Comparison of ENCODE assay signal across 8 cellular contexts in genomic region chr7:21944616-21945373, GRCh38. TPM values are rescaled to one million over a fixed set of nuclear protein-coding genes. Genes with fewer than 3 reads are reported as not detected.
A peak's percentile ranks its signal among the peaks of the same experiment; 100 is the strongest.
DNase-seq lines count a peak whose midpoint lies in the region; ATAC-seq, FAIRE-seq and TF ChIP-seq lines count a peak whose summit lies in the region.

No MANE protein-coding gene starts in this region.

- TF ChIP-seq CTCF in HepG2 (CRISPR knock-in tag; IDR thresholded peaks at IDR 0.05) = no peak

- FAIRE-seq in HepG2 (lab: Jason Lieb, UNC) = no peak

- no peak overlapping the region for H3K9ac ChIP-seq in HepG2 (ENCODE audit: insufficient read depth, low read depth, low read length)

- H3K36me3 ChIP-seq in HepG2 (replicated peaks in 1 of 2; ENCODE audit: control insufficient read depth in 1 of 2, insufficient read depth in 2 of 2, low read length in 2 of 2) = no peaks in the 10 kb centered on the region

- no peaks in the 10 kb centered on the region for H4K20me1 ChIP-seq in HepG2 (ENCODE audit: insufficient read depth, low read length)

- BruUV-seq in HepG2 (replicated peaks; lab: Mats Ljungman, UMichigan) = no TSS peak

- H3K9me3 ChIP-seq in HepG2 (ENCODE audit: low read length) = no peaks in the 10 kb centered on the region

- DNase-seq in DMS53 (lab: John Stamatoyannopoulos, UW) (peak; percentile 99), Kasumi-1 (lab: John Stamatoyannopoulos, UW) (peak; percentile 64 to 71), T follicular helper cell (ENCODE audit: low read depth) (peak; percentile 6), cerebellum (ENCODE audit: low spot score) (peak; percentile 59), HepG2 (ENCODE audit: low spot score) (no peak), mesenteric fat pad (ENCODE audit: low spot score) (no peak)
- peak in 2 of 3 experiments; percentile 30 to 46 for DNase-seq in stimulated activated CD4-positive, alpha-beta T cell treated with anti-CD3 and anti-CD28 coated beads, TNF-alpha, amount 100 ng/mL, for 24 hours (ENCODE audit: low read depth in 3 of 3)

- peak overlapping the region; percentile 18; the same call in 1 of the 2 replicates for H3K4me2 ChIP-seq in HepG2 (ENCODE audit: low read depth, low read length)

- H3K4me1 ChIP-seq in HepG2 (ENCODE audit: insufficient read depth, low read length) = no peaks in the 10 kb centered on the region

- 28% methylated on average over 33 of the region's 33 CpGs for WGBS in HepG2 (ENCODE audit: low lambda C conversion rate)

- no peak overlapping the region for H2AFZ ChIP-seq in HepG2 (ENCODE audit: low read length)

- no peak for TF ChIP-seq POLR2A in HepG2 (IDR thresholded peaks at IDR 0.05; ENCODE audit: insufficient read depth in 1 of 2, low read depth in 2 of 2, low read length in 2 of 2)

- H3K27me3 ChIP-seq in HepG2 (ENCODE audit: control insufficient read depth in 1 of 2, insufficient read depth in 2 of 2, low read length in 2 of 2) = peaks cover 0 to 7% of the 10 kb centered on the region in 2 experiments; a peak in 2 of 5 replicates

- H3K79me2 ChIP-seq in HepG2 (ENCODE audit: insufficient read depth, low read length) = no peaks in the 10 kb centered on the region

- POLR2A ChIA-PET in HepG2 (lab: Yijun Ruan, JAX) = no interaction called here

- CTCF ChIA-PET in HepG2 (lab: Yijun Ruan, JAX; ENCODE audit: low intra/inter-chr PET ratio, low total read pairs) = no interaction called here

- in situ Hi-C loops in HepG2 (cut with HindIII; ENCODE audit: extremely low pct_ligation_motif_present, low pct_unique_long_range_greater_than_20kb) = no loop called here

- TF ChIP-seq EP300 in HepG2 (IDR thresholded peaks at IDR 0.05; ENCODE audit: low read depth in 2 of 2, low read length in 2 of 2) (no peak), HepG2 (CRISPR knock-in tag; IDR thresholded peaks at IDR 0.05; ENCODE audit: borderline replicate concordance) (no peak)

- intact Hi-C loops in HepG2 (cut with micrococcal nuclease; ENCODE audit: unreplicated experiment) = no loop called here

- peak; percentile 25; the same call in 1 of the 3 replicates for ATAC-seq in HepG2
- ATAC-seq in GM19023 (IDR thresholded peaks at IDR 0.05; ENCODE audit: unreplicated experiment) = no peak

- TF ChIP-seq RAD21 in HepG2 (CRISPR knock-in tag; IDR thresholded peaks at IDR 0.05) = no peak

- H3K27ac ChIP-seq in HepG2 (ENCODE audit: extremely low read length, insufficient read depth, low read length) = no peak overlapping the region

- peak overlapping the region in 2 of 3 experiments; percentile 31 to 40; a peak in 4 of 6 replicates for H3K4me3 ChIP-seq in HepG2 (replicated peaks in 1 of 3; ENCODE audit: insufficient read depth in 1 of 3, low read depth in 2 of 3, low read length in 3 of 3)

TF ChIP-seq in HepG2, 621 proteins besides CTCF, POLR2A, EP300 and RAD21:
- no peak for TF ChIP-seq ZNF235 (CRISPR knock-in tag; IDR thresholded peaks at IDR 0.05; ENCODE audit: borderline replicate concordance)
- 0 out of 2 replicates have a peak, but pooled peaks have one; percentile 19 for TF ChIP-seq ZNF263 (CRISPR knock-in tag; IDR thresholded peaks at IDR 0.05)
- peak; percentile 16; the same call in 1 of the 2 replicates for TF ChIP-seq SAP130 (CRISPR knock-in tag; IDR thresholded peaks at IDR 0.05; ENCODE audit: low read depth)

RNA-seq across cellular contexts. Expression of gene CDCA7L, which starts 0.9 kb away (rescaled TPM):
- total RNA-seq in cerebellum (24.7 TPM), HepG2 (2016; rRNA removed; fragmentation: Illumina TruSeq; extraction: Trizol) (2.7 and 3.4 TPM in 2 replicates), mesenteric fat pad (10.9 TPM)
- 1.1 TPM in 2 replicates for total RNA-seq in HepG2 (2016; cell fraction: cytosol; rRNA removed; fragmentation: Illumina TruSeq; extraction: Trizol; ENCODE audit: low read depth)
- 2.4 and 3.7 TPM in 2 replicates for total RNA-seq in HepG2 (2016; cell fraction: insoluble cytoplasmic fraction; rRNA removed; fragmentation: Illumina TruSeq; extraction: Trizol)
- total RNA-seq in HepG2 (2016; cell fraction: membrane; rRNA removed; fragmentation: Illumina TruSeq; extraction: Trizol) = 2.4 and 2.7 TPM in 2 replicates
- total RNA-seq in HepG2 (2016; cell fraction: nucleus; rRNA removed; fragmentation: Illumina TruSeq; extraction: Trizol) = 2.5 and 2.8 TPM in 2 replicates
- 3.7 and 4.2 TPM in 2 replicates for polyA plus RNA-seq in HepG2 (2011; rRNA removed)
- 4.0 and 4.2 TPM in 2 replicates for polyA plus RNA-seq in HepG2 (2011; cell fraction: cytosol; rRNA removed)
- 3.2 and 3.5 TPM in 2 replicates for polyA plus RNA-seq in HepG2 (2011; cell fraction: nucleus; rRNA removed)
- 2.1 and 4.3 TPM in 2 replicates for polyA plus RNA-seq in HepG2 (2012)
- polyA plus RNA-seq in HepG2 (2016; cell fraction: cytosol; fragmentation: Illumina TruSeq; extraction: Trizol; ENCODE audit: low read depth) = 0.18 and 0.43 TPM in 2 replicates
- 3.2 and 4.3 TPM in 2 replicates for polyA plus RNA-seq in HepG2 (2016; cell fraction: insoluble cytoplasmic fraction; fragmentation: Illumina TruSeq; extraction: Trizol; ENCODE audit: low read depth)
- polyA plus RNA-seq in HepG2 (2016; cell fraction: membrane; fragmentation: Illumina TruSeq; extraction: Trizol; ENCODE audit: low read depth) = 1.4 and 1.6 TPM in 2 replicates
- 3.5 and 3.7 TPM in 2 replicates for polyA plus RNA-seq in HepG2 (2016; cell fraction: nucleus; fragmentation: Illumina TruSeq; extraction: Trizol; ENCODE audit: insufficient read depth, low read depth)
- 7.5 and 120 TPM in 2 replicates for polyA minus RNA-seq in HepG2 (2011; rRNA and poly(A)+ RNA removed; ENCODE audit: low replicate concordance)
- polyA minus RNA-seq in HepG2 (2011; cell fraction: cytosol; rRNA and poly(A)+ RNA removed) = 4.8 and 6.8 TPM in 2 replicates
- 6.8 and 8.5 TPM in 2 replicates for polyA minus RNA-seq in HepG2 (2011; cell fraction: nucleus; rRNA and poly(A)+ RNA removed)

Comparison
In these comparisons a context has a peak if more than half of its experiments do, and no peak if none do; other contexts are left out.
1. DNase-seq: peak in DMS53 (single experiment), Kasumi-1 (2 of 2), T follicular helper cell (single experiment), cerebellum (single experiment) and stimulated activated CD4-positive, alpha-beta T cell treated with anti-CD3 and anti-CD28 coated beads, TNF-alpha, amount 100 ng/mL, for 24 hours (2 of 3); none in HepG2 (single experiment) and mesenteric fat pad (single experiment).